ENCODE assay signal across 30 cellular contexts in the genomic region with DNA sequence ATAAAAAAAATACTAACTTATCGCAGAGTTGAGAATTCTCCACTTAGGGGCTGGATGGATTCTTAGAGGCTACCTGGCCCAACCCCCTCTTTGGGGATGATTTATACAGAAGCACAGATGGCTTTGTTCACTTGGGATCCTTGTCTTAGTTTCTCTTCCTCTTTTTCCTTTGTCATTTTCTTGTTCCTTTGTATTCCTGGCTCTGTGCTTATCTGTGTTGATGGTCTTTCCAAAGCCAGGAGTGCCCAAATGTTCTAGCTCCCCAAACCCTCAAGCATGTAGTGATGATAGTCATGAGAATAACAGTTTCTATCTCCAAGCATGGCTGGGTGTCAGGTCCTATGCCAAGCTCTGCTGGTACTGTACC. TPM values are rescaled to one million over a fixed set of nuclear protein-coding genes. Genes with fewer than 3 reads are reported as not detected.
"Had no signal": no experiment of that assay in that cellular context is flagged by ENCODE, and none has a peak within 500 bp of the region (broad histone marks: within the 10 kb centered on the region; RNA-seq: fewer than 3 reads in every experiment).

No MANE protein-coding gene starts in this region.

- H3K4me1 ChIP-seq: parathyroid adenoma, psoas muscle, upper lobe of left lung had no signal

- H3K4me3 ChIP-seq: adrenal gland, coronary artery, dorsolateral prefrontal cortex, neural progenitor cell, psoas muscle, smooth muscle cell, upper lobe of left lung, vagina had no signal

- H3K27me3 ChIP-seq: adrenal gland, dorsolateral prefrontal cortex, neural progenitor cell, upper lobe of left lung, vagina had no signal

- ATAC-seq: effector memory CD8-positive, alpha-beta T cell; natural killer cell; psoas muscle; stimulated activated memory B cell treated with anti-CD40 and anti-IgM and Interleukin-4, amounts not matched to agents 10 μg/mL and 1 μg/mL and 100 μg/mL, for 72 hours; stimulated activated naive CD8-positive, alpha-beta T cell treated with anti-CD3 and anti-CD28 coated beads, Interleukin-15, amount 100 ng/mL, for 72 hours had no signal

- H3K36me3 ChIP-seq: adrenal gland, neural progenitor cell, upper lobe of left lung, vagina had no signal

- DNase-seq: activated CD4-positive, alpha-beta memory T cell treated with anti-CD3 and anti-CD28 coated beads for 36 hours; activated CD4-positive, alpha-beta T cell treated with anti-CD3 and anti-CD28 coated beads, Interleukin-2, amount 10 ng/mL, durations not matched to agents 24 days and 14 days; activated CD4-positive, CD25-positive, alpha-beta regulatory T cell treated with anti-CD3 and anti-CD28 coated beads, Interleukin-2, amount 50 U/mL, for 72 hours; activated CD8-positive, alpha-beta memory T cell treated with anti-CD3 and anti-CD28 coated beads, Interleukin-2, amount 50 U/mL, for 4 hours; activated effector memory CD4-positive, alpha-beta T cell treated with anti-CD3 and anti-CD28 coated beads, Interleukin-2, amount 50 U/mL, for 16 hours; activated naive CD4-positive, alpha-beta T cell treated with anti-CD3 and anti-CD28 coated beads for 36 hours; activated naive CD8-positive, alpha-beta T cell treated with anti-CD3 and anti-CD28 coated beads for 36 hours; activated T-cell treated with anti-CD3 and anti-CD28 coated beads, Interleukin-2, amount 50 U/mL, for 1 hour; adrenal gland; aorta; dorsolateral prefrontal cortex; effector memory CD8-positive, alpha-beta T cell; natural killer cell; occipital lobe; psoas muscle; stimulated activated CD4-positive, alpha-beta T cell treated with anti-CD3 and anti-CD28 coated beads, Interleukin-1b, Interleukin-23, amount 100 ng/mL, for 48 hours; stimulated activated CD4-positive, alpha-beta T cell treated with anti-CD3 and anti-CD28 coated beads, Interleukin-4, amount 100 ng/mL, for 4 hours; stimulated activated CD8-positive, alpha-beta memory T cell treated with anti-CD3 and anti-CD28 coated beads, Interleukin-4, amount 100 ng/mL, for 48 hours; stimulated activated naive CD8-positive, alpha-beta T cell treated with anti-CD3 and anti-CD28 coated beads, Interleukin-15, amount 100 ng/mL, for 72 hours; substantia nigra; T-helper 9 cell; upper lobe of left lung had no signal

- H3K27ac Mint-ChIP-seq: activated CD4-positive, alpha-beta memory T cell treated with anti-CD3 and anti-CD28 coated beads for 36 hours; activated CD4-positive, alpha-beta T cell treated with anti-CD3 and anti-CD28 coated beads, Interleukin-2, amount 10 ng/mL, durations not matched to agents 24 days and 14 days; activated naive CD4-positive, alpha-beta T cell treated with anti-CD3 and anti-CD28 coated beads for 36 hours; activated naive CD8-positive, alpha-beta T cell treated with anti-CD3 and anti-CD28 coated beads for 36 hours; activated T-helper 1 cell treated with anti-CD3 and anti-CD28 coated beads, Interleukin-12 subunit alpha, Interleukin-12 subunit beta, Interleukin-2, Interleukin-4 antibody, amounts not matched to agents 30 ng/mL and 10 ng/mL and 1 ng/mL, durations not matched to agents 14 hours and 24 hours and 36 hours; effector memory CD8-positive, alpha-beta T cell; natural killer cell; neural progenitor cell; stimulated activated memory B cell treated with anti-CD40 and anti-IgM and Interleukin-4, amounts not matched to agents 10 μg/mL and 1 μg/mL and 100 μg/mL, for 72 hours; stimulated activated naive CD8-positive, alpha-beta T cell treated with anti-CD3 and anti-CD28 coated beads, Interleukin-15, amount 100 ng/mL, for 72 hours had no signal

- H3K27ac ChIP-seq: adrenal gland, coronary artery, dorsolateral prefrontal cortex, neural progenitor cell, parathyroid adenoma, psoas muscle, upper lobe of left lung, vagina had no signal

- H3K4me1 Mint-ChIP-seq: activated CD4-positive, alpha-beta T cell treated with anti-CD3 and anti-CD28 coated beads, Interleukin-2, amount 10 ng/mL, durations not matched to agents 24 days and 14 days; activated naive CD8-positive, alpha-beta T cell treated with anti-CD3 and anti-CD28 coated beads for 36 hours; natural killer cell; stimulated activated memory B cell treated with anti-CD40 and anti-IgM and Interleukin-4, amounts not matched to agents 10 μg/mL and 1 μg/mL and 100 μg/mL, for 72 hours; stimulated activated naive CD8-positive, alpha-beta T cell treated with anti-CD3 and anti-CD28 coated beads, Interleukin-15, amount 100 ng/mL, for 72 hours had no signal

- H3K9me3 ChIP-seq: adrenal gland, psoas muscle, upper lobe of left lung, vagina had no signal

- H3K36me3 Mint-ChIP-seq: activated CD4-positive, alpha-beta memory T cell treated with anti-CD3 and anti-CD28 coated beads for 36 hours; activated naive CD8-positive, alpha-beta T cell treated with anti-CD3 and anti-CD28 coated beads for 36 hours; natural killer cell; neural progenitor cell; stimulated activated memory B cell treated with anti-CD40 and anti-IgM and Interleukin-4, amounts not matched to agents 10 μg/mL and 1 μg/mL and 100 μg/mL, for 72 hours had no signal

- H3K9me3 Mint-ChIP-seq: activated CD4-positive, alpha-beta memory T cell treated with anti-CD3 and anti-CD28 coated beads for 36 hours; activated CD4-positive, alpha-beta T cell treated with anti-CD3 and anti-CD28 coated beads, Interleukin-2, amount 10 ng/mL, durations not matched to agents 24 days and 14 days; activated naive CD4-positive, alpha-beta T cell treated with anti-CD3 and anti-CD28 coated beads for 36 hours; activated naive CD8-positive, alpha-beta T cell treated with anti-CD3 and anti-CD28 coated beads for 36 hours; activated T-helper 1 cell treated with anti-CD3 and anti-CD28 coated beads, Interleukin-12 subunit alpha, Interleukin-12 subunit beta, Interleukin-2, Interleukin-4 antibody, amounts not matched to agents 30 ng/mL and 10 ng/mL and 1 ng/mL, durations not matched to agents 14 hours and 24 hours and 36 hours; brain; effector memory CD8-positive, alpha-beta T cell; natural killer cell; neural progenitor cell; stimulated activated memory B cell treated with anti-CD40 and anti-IgM and Interleukin-4, amounts not matched to agents 10 μg/mL and 1 μg/mL and 100 μg/mL, for 72 hours; stimulated activated naive CD8-positive, alpha-beta T cell treated with anti-CD3 and anti-CD28 coated beads, Interleukin-15, amount 100 ng/mL, for 72 hours had no signal

- H3K27me3 Mint-ChIP-seq: brain had no signal

- H3K4me3 Mint-ChIP-seq: activated CD4-positive, alpha-beta memory T cell treated with anti-CD3 and anti-CD28 coated beads for 36 hours; activated CD4-positive, alpha-beta T cell treated with anti-CD3 and anti-CD28 coated beads, Interleukin-2, amount 10 ng/mL, durations not matched to agents 24 days and 14 days; activated naive CD4-positive, alpha-beta T cell treated with anti-CD3 and anti-CD28 coated beads for 36 hours; activated naive CD8-positive, alpha-beta T cell treated with anti-CD3 and anti-CD28 coated beads for 36 hours; activated T-helper 1 cell treated with anti-CD3 and anti-CD28 coated beads, Interleukin-12 subunit alpha, Interleukin-12 subunit beta, Interleukin-2, Interleukin-4 antibody, amounts not matched to agents 30 ng/mL and 10 ng/mL and 1 ng/mL, durations not matched to agents 14 hours and 24 hours and 36 hours; effector memory CD8-positive, alpha-beta T cell; natural killer cell; neural progenitor cell; stimulated activated memory B cell treated with anti-CD40 and anti-IgM and Interleukin-4, amounts not matched to agents 10 μg/mL and 1 μg/mL and 100 μg/mL, for 72 hours; stimulated activated naive CD8-positive, alpha-beta T cell treated with anti-CD3 and anti-CD28 coated beads, Interleukin-15, amount 100 ng/mL, for 72 hours had no signal

RNA-seq across cellular contexts. Expression of gene EPHB2, which starts 27.4 kb away (rescaled TPM):
- total RNA-seq: activated CD4-positive, alpha-beta T cell treated with anti-CD3 and anti-CD28 coated beads, Interleukin-2, amount 10 ng/mL, durations not matched to agents 24 days and 14 days; activated naive CD4-positive, alpha-beta T cell treated with anti-CD3 and anti-CD28 coated beads for 36 hours; activated T-helper 1 cell treated with anti-CD3 and anti-CD28 coated beads, Interleukin-12 subunit alpha, Interleukin-12 subunit beta, Interleukin-2, Interleukin-4 antibody, amounts not matched to agents 30 ng/mL and 10 ng/mL and 1 ng/mL, durations not matched to agents 14 hours and 24 hours and 36 hours had no signal
